In genomic region chr2:61443342-61444041, GRCh38 we compare ENCODE assay signal across 9 cellular contexts. TPM values are rescaled to one million over a fixed set of nuclear protein-coding genes. Genes with fewer than 3 reads are reported as not detected.
DNase-seq lines count a peak whose midpoint lies in the region; ATAC-seq and TF ChIP-seq lines count a peak whose summit lies in the region.
"Had no signal": no experiment of that assay in that cellular context is flagged by ENCODE, and none has a peak within 500 bp of the region (broad histone marks: within the 10 kb centered on the region; RNA-seq: fewer than 3 reads in every experiment).

No MANE protein-coding gene starts in this region.

- peak; percentile 64 for ATAC-seq in GM21528 (IDR thresholded peaks at IDR 0.05; ENCODE audit: low FRiP score, unreplicated experiment)
- ATAC-seq in HG03571 (IDR thresholded peaks at IDR 0.05; ENCODE audit: unreplicated experiment), result peak; percentile 86
- ATAC-seq in gastroesophageal sphincter, result peak; percentile 16
- ATAC-seq: esophagus mucosa had no signal

- TF ChIP-seq CTCF in GM13976 (IDR thresholded peaks at IDR 0.05; ENCODE audit: borderline replicate concordance, control extremely low read depth, extremely low read depth, insufficient read depth, missing control alignments) (no peak), gastroesophageal sphincter (IDR thresholded peaks at IDR 0.05) (no peak)

- DNase-seq in GM13976 (ENCODE audit: low spot score), result peak; percentile 44
- DNase-seq in kidney glomerular epithelial cell (lab: John Stamatoyannopoulos, UW), result no peak
- no peak for DNase-seq in effector CD4-positive, alpha-beta T cell
- DNase-seq in NCI-H446 (lab: John Stamatoyannopoulos, UW), result no peak
- no peak for DNase-seq in COR-L47 (lab: John Stamatoyannopoulos, UW)

- no peak for TF ChIP-seq EP300 in gastroesophageal sphincter (IDR thresholded peaks at IDR 0.05)

- in situ Hi-C loops in GM13976 (cut with MboI; ENCODE audit: low sequenced_read_pairs, unreplicated experiment), result no loop called here

- no peaks in the 10 kb centered on the region for H3K36me3 ChIP-seq in gastroesophageal sphincter

- no peak overlapping the region for H3K27ac ChIP-seq in gastroesophageal sphincter

- H3K4me1 ChIP-seq in gastroesophageal sphincter, result peaks cover 0 to 40% (median 5%) of the 10 kb centered on the region in 3 donors

- 89 to 94% methylated on average over 5 to 7 of the region's 7 CpGs for WGBS in gastroesophageal sphincter (ENCODE audit: low coverage in 1 of 2), 2 donors

- TF ChIP-seq POLR2A in gastroesophageal sphincter (IDR thresholded peaks at IDR 0.05), result no peak

- no peaks in the 10 kb centered on the region for H3K9me3 ChIP-seq in gastroesophageal sphincter

- H3K27me3 ChIP-seq in gastroesophageal sphincter, result no peaks in the 10 kb centered on the region

- no peak overlapping the region for H3K4me3 ChIP-seq in gastroesophageal sphincter

RNA-seq across cellular contexts. Expression of gene USP34, which starts 27.4 kb away (rescaled TPM):
- 100 to 1,000 TPM; 120 to 210 (median 157) TPM for total RNA-seq in gastroesophageal sphincter

Comparison
In these comparisons a context has a peak if more than half of its experiments do, and no peak if none do; other contexts are left out.
1. ATAC-seq: peak in every context shown above with its lines; median percentile 86 in HG03571; 64 in GM21528; 16 in gastroesophageal sphincter.